ENCODE assay signal across 22 cellular contexts in the genomic region with DNA sequence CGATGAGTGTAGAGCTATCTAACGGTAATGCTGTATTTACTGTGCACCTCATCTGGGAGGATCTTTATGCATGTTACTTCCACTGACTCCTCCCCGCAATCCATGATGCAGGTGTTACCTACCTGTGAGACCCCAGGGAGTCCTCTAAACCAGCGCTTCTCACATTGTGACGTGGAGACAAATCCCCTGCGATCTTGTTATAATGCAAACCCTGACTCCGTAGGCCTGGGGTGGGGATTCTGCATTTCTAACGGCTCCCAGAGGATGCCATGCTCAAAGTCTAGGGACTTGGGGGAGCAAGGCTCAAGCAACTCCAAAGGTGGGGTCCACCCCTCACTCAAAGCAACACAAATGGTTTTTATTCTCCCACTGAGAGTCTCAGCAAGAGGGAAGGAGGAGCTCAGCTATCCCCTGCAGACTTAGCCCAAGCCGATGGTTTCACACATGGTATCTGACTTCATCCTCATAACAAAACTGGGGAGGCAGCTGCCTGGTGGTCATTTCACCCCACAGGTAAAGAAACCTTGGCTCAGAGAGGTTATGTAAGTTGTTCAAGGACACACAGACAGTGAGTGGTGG.
"Had no signal": no experiment of that assay in that cellular context is flagged by ENCODE, and none has a peak within 500 bp of the region (broad histone marks: within the 10 kb centered on the region; RNA-seq: fewer than 3 reads in every experiment).

No MANE protein-coding gene starts in this region.

- DNase-seq: cortex of kidney; effector CD8-positive, alpha-beta T cell; heart right ventricle; hypothalamus; left colon; mesendoderm; naive B cell; psoas muscle; retina; stimulated activated CD4-positive, alpha-beta T cell treated with anti-CD3 and anti-CD28 coated beads, Interleukin-15, amount 100 ng/mL, for 24 hours; stimulated activated CD4-positive, alpha-beta T cell treated with anti-CD3 and anti-CD28 coated beads, Interleukin-1b, Interleukin-23, amount 100 ng/mL, for 48 hours; stimulated activated CD4-positive, alpha-beta T cell treated with anti-CD3 and anti-CD28 coated beads, Interleukin-4, amount 100 ng/mL, for 24 hours; tibial artery; upper lobe of left lung; uterus had no signal

- H3K9me3 ChIP-seq: heart right ventricle, psoas muscle, tibial artery, upper lobe of left lung, uterus had no signal

- H3K4me1 Mint-ChIP-seq: naive B cell; stimulated activated memory B cell treated with anti-CD40 and anti-IgM and Interleukin-4, amounts not matched to agents 10 μg/mL and 1 μg/mL and 100 μg/mL, for 72 hours had no signal

- H3K4me1 ChIP-seq: heart right ventricle, psoas muscle, tibial artery, upper lobe of left lung, uterus had no signal

- H3K36me3 ChIP-seq: tibial artery, upper lobe of left lung, uterus had no signal

- H3K27ac Mint-ChIP-seq: nephron; stimulated activated memory B cell treated with anti-CD40 and anti-IgM and Interleukin-4, amounts not matched to agents 10 μg/mL and 1 μg/mL and 100 μg/mL, for 72 hours; stimulated activated naive CD8-positive, alpha-beta T cell treated with anti-CD3 and anti-CD28 coated beads, Interleukin-15, Interleukin-2, amounts not matched to agents 100 ng/mL and 50 ng/mL, for 24 hours had no signal

- H3K36me3 Mint-ChIP-seq: stimulated activated memory B cell treated with anti-CD40 and anti-IgM and Interleukin-4, amounts not matched to agents 10 μg/mL and 1 μg/mL and 100 μg/mL, for 72 hours had no signal

- H3K27ac ChIP-seq: heart right ventricle, psoas muscle, tibial artery, upper lobe of left lung, uterus had no signal

- H3K4me3 ChIP-seq: dorsolateral prefrontal cortex, heart right ventricle, psoas muscle, spleen, tibial artery, upper lobe of left lung, uterus had no signal

- H3K27me3 ChIP-seq: dorsolateral prefrontal cortex, heart right ventricle, upper lobe of left lung, uterus had no signal

- H3K4me3 Mint-ChIP-seq: nephron; stimulated activated memory B cell treated with anti-CD40 and anti-IgM and Interleukin-4, amounts not matched to agents 10 μg/mL and 1 μg/mL and 100 μg/mL, for 72 hours; stimulated activated naive CD8-positive, alpha-beta T cell treated with anti-CD3 and anti-CD28 coated beads, Interleukin-15, Interleukin-2, amounts not matched to agents 100 ng/mL and 50 ng/mL, for 24 hours had no signal

- ATAC-seq: esophagus mucosa; left colon; psoas muscle; sciatic nerve; stimulated activated memory B cell treated with anti-CD40 and anti-IgM and Interleukin-4, amounts not matched to agents 10 μg/mL and 1 μg/mL and 100 μg/mL, for 72 hours had no signal
